8 cellular contexts compared by ENCODE assay signal in genomic region chr22:44497218-44497903, GRCh38. TPM values are rescaled to one million over a fixed set of nuclear protein-coding genes. Genes with fewer than 3 reads are reported as not detected.
A peak's percentile ranks its signal among the peaks of the same experiment; 100 is the strongest.
DNase-seq lines count a peak whose midpoint lies in the region; ATAC-seq and TF ChIP-seq lines count a peak whose summit lies in the region.

No MANE protein-coding gene starts in this region.

- CTCF ChIA-PET in HCT116 (lab: Charles Lee) = no interaction called here

- peak overlapping the region; percentile 95 for H3K4me2 ChIP-seq in HCT116 (ENCODE audit: low read length)

- H4K20me1 ChIP-seq in HCT116 (ENCODE audit: insufficient read depth) = no peaks in the 10 kb centered on the region

- TF ChIP-seq RAD21 in HCT116 (IDR thresholded peaks at IDR 0.05; ENCODE audit: low read depth) = no peak

- no TSS peak for BruUV-seq in HCT116 (replicated peaks; lab: Mats Ljungman, UMichigan)

- H3K4me3 ChIP-seq in ACC112 (ENCODE audit: low read depth, low read length) (peak overlapping the region; percentile 83), HCT116 (replicated peaks in 1 of 2; ENCODE audit: low read depth in 1 of 2, low read length in 2 of 2) (peak overlapping the region; percentile 75 to 87), adrenal gland (peak overlapping the region; percentile 20 to 98 (median 64)), iPS DF 6.9 (ENCODE audit: low read length) (peak overlapping the region; percentile 94; the same call in 1 of the 2 replicates), skeletal muscle tissue (ENCODE audit: low read length in 3 of 3) (peak overlapping the region; percentile 69 to 82 (median 77))

- ATAC-seq in HCT116 = peak; percentile 23

- H3K27ac ChIP-seq in ACC112 (ENCODE audit: low read depth, low read length) = peak overlapping the region; percentile 60; the same call in 1 of the 2 replicates
- H3K27ac ChIP-seq in HCT116 (ENCODE audit: low read depth, low read length) = peak overlapping the region; percentile 90
- H3K27ac ChIP-seq in adrenal gland = peak overlapping the region; percentile 42 to 96 (median 76)
- no peak overlapping the region for H3K27ac ChIP-seq in iPS DF 6.9 (ENCODE audit: low read length)
- H3K27ac ChIP-seq in skeletal muscle tissue (ENCODE audit: low read depth, low read length) = peak overlapping the region; percentile 77

- peak overlapping the region; percentile 60 for H2AFZ ChIP-seq in ACC112 (ENCODE audit: low read length, unreplicated experiment)
- no peak overlapping the region for H2AFZ ChIP-seq in HCT116 (ENCODE audit: low read depth, low read length, poor library complexity, severe bottlenecking)

- RAD21 ChIA-PET in HCT116 (lab: Charles Lee; ENCODE audit: low non-redundant PET in 1 of 2, low total read pairs in 2 of 2, uncharacterized antibody in 2 of 2, unreplicated experiment in 2 of 2) = no interaction called here

- TF ChIP-seq CTCF in HCT116 (IDR thresholded peaks at IDR 0.05 in 2 of 3, conservative IDR thresholded peaks at IDR 0.05 in 1 of 3; ENCODE audit: borderline replicate concordance in 1 of 3, insufficient read depth in 1 of 3, low read depth in 2 of 3, low read length in 2 of 3) = no peak
- TF ChIP-seq CTCF in adrenal gland (IDR thresholded peaks at IDR 0.05) = no peak

- 27 to 61% (median 35%) methylated on average over 11 to 49 of the region's 49 CpGs for WGBS in adrenal gland, 4 donors
- no CpG with 5 or more reads among the region's 49 CpGs for whole genome bisulfite sequencing in iPS DF 6.9 (ENCODE audit: insufficient coverage, insufficient read length)

- DNase-seq in HCT116 (ENCODE audit: low read depth, low spot score) (no peak), adrenal gland (peak; percentile 63 to 84 (median 73)), iPS DF 6.9 (ENCODE audit: low read depth, low spot score) (no peak), NCI-H1105 treated with DMSO at 0.1 percent for 48 hours (lab: John Stamatoyannopoulos, UW) (no peak), SW480 (ENCODE audit: low spot score) (no peak), SHP77 treated with DMSO at 0.1 percent for 48 hours (lab: John Stamatoyannopoulos, UW) (no peak)

- H3K9ac ChIP-seq in HCT116 (ENCODE audit: low read length) (peak overlapping the region; percentile 96), skeletal muscle tissue (ENCODE audit: low read depth in 1 of 3, low read length in 3 of 3) (peak overlapping the region; percentile 69 to 84 (median 69))

- H3K27me3 ChIP-seq in ACC112 (ENCODE audit: insufficient read depth, low read length) = no peaks in the 10 kb centered on the region
- no peaks in the 10 kb centered on the region for H3K27me3 ChIP-seq in HCT116 (ENCODE audit: insufficient read depth, low read length)
- no peaks in the 10 kb centered on the region for H3K27me3 ChIP-seq in adrenal gland
- H3K27me3 ChIP-seq in iPS DF 6.9 (ENCODE audit: control insufficient read depth, insufficient read depth, low read length) = no peaks in the 10 kb centered on the region
- no peaks in the 10 kb centered on the region for H3K27me3 ChIP-seq in skeletal muscle tissue (ENCODE audit: control insufficient read depth in 3 of 3, insufficient read depth in 3 of 3, low read length in 3 of 3)

- intact Hi-C loops in HCT116 (cut with micrococcal nuclease) = no loop called here
- intact Hi-C loops in adrenal gland (cut with DNase I) = no loop called here

- no peak for TF ChIP-seq POLR2A in HCT116 (IDR thresholded peaks at IDR 0.05; ENCODE audit: borderline replicate concordance, extremely low read depth, insufficient read depth, insufficient read length)
- TF ChIP-seq POLR2A in adrenal gland (IDR thresholded peaks at IDR 0.05) = peak in 1 of 2 donors; percentile 26

- peaks cover 19% of the 10 kb centered on the region for H3K79me2 ChIP-seq in ACC112 (ENCODE audit: control insufficient read depth, insufficient read depth, low read length, unreplicated experiment)
- H3K79me2 ChIP-seq in HCT116 (ENCODE audit: insufficient read depth, low read length) = peaks cover 19% of the 10 kb centered on the region

- H3K36me3 ChIP-seq in ACC112 (ENCODE audit: insufficient read depth, low read length) = no peaks in the 10 kb centered on the region
- peaks cover 0 to 3% of the 10 kb centered on the region in 2 experiments; a peak in 2 of 4 replicates for H3K36me3 ChIP-seq in HCT116 (ENCODE audit: control insufficient read depth in 1 of 2, insufficient read depth in 2 of 2, low read length in 2 of 2)
- H3K36me3 ChIP-seq in adrenal gland (replicated peaks in 1 of 2) = no peaks in the 10 kb centered on the region
- peaks cover 18% of the 10 kb centered on the region for H3K36me3 ChIP-seq in iPS DF 6.9 (ENCODE audit: control insufficient read depth, insufficient read depth, low read length)
- H3K36me3 ChIP-seq in skeletal muscle tissue (ENCODE audit: control insufficient read depth in 3 of 3, insufficient read depth in 3 of 3, low read length in 3 of 3) = peaks cover 5 to 18% (median 10%) of the 10 kb centered on the region in 3 donors

- H3K9me3 ChIP-seq in HCT116 (ENCODE audit: control insufficient read depth in 1 of 2, insufficient read depth in 1 of 2, low read depth in 1 of 2, low read length in 2 of 2) = peaks cover 0 to 3% of the 10 kb centered on the region in 2 experiments; a peak in 1 of 4 replicates
- H3K9me3 ChIP-seq in adrenal gland (replicated peaks in 1 of 3) = no peaks in the 10 kb centered on the region
- 0 out of 2 replicates have a peak, but pooled peaks cover 2% of the 10 kb centered on the region for H3K9me3 ChIP-seq in iPS DF 6.9 (ENCODE audit: control insufficient read depth, insufficient read depth, low read length)
- H3K9me3 ChIP-seq in skeletal muscle tissue (ENCODE audit: control insufficient read depth in 3 of 3, low read length in 3 of 3) = no peaks in the 10 kb centered on the region

- H3K4me1 ChIP-seq in ACC112 (ENCODE audit: control insufficient read depth, insufficient read depth, low read length, unreplicated experiment) (peaks cover 3% of the 10 kb centered on the region), HCT116 (ENCODE audit: control insufficient read depth in 1 of 2, insufficient read depth in 2 of 2, low read length in 2 of 2) (peaks cover 6 to 21% of the 10 kb centered on the region in 2 experiments), adrenal gland (replicated peaks in 1 of 2) (peaks cover 11 to 20% of the 10 kb centered on the region in 2 donors), iPS DF 6.9 (ENCODE audit: control insufficient read depth, insufficient read depth, low read length) (peaks cover 7% of the 10 kb centered on the region; the same call in 1 of the 2 replicates), skeletal muscle tissue (ENCODE audit: control insufficient read depth in 3 of 3, insufficient read depth in 3 of 3, low read length in 3 of 3) (peaks cover 13 to 34% (median 15%) of the 10 kb centered on the region in 3 donors)

- POLR2A ChIA-PET in HCT116 (lab: Charles Lee) = no interaction called here

- no peaks in the 10 kb centered on the region for H3K9me2 ChIP-seq in HCT116 (ENCODE audit: insufficient read depth)

TF ChIP-seq in HCT116, 20 proteins besides CTCF, POLR2A, EP300 and RAD21:
- TF ChIP-seq EZH2 (IDR thresholded peaks at IDR 0.05) = no peak

RNA-seq across cellular contexts. Expression of gene RTL6, which starts 0.7 kb away (rescaled TPM):
- total RNA-seq in HCT116 (2021; ENCODE audit: unreplicated experiment) (22.9 TPM), adrenal gland (10 to 100 TPM; 27.2 to 45.4 (median 31.4) TPM), skeletal muscle tissue (19.3 TPM)
- polyA plus RNA-seq in HCT116 (2012) = 15.6 and 15.7 TPM in 2 replicates
- 10 to 100 TPM in 1 of 3 donors, 1 to 10 TPM in 2; 2.2 to 27.8 (median 6.0) TPM for polyA plus RNA-seq in adrenal gland

Comparison
In these comparisons a context has a peak if more than half of its experiments do, and no peak if none do; other contexts are left out.
1. DNase-seq: peak in adrenal gland (7 of 7); none in HCT116 (single experiment), iPS DF 6.9 (single experiment), NCI-H1105 treated with DMSO at 0.1 percent for 48 hours (single experiment), SW480 (single experiment) and SHP77 treated with DMSO at 0.1 percent for 48 hours (single experiment).
2. Peak in every context shown above with its lines, with median percentiles within 50 percentile points of each other: H3K4me3 ChIP-seq.